1 cellular context compared by ENCODE assay signal in genomic region chr16:89505204-89506112, GRCh38.
TF ChIP-seq lines count a peak whose summit lies in the region.

No MANE protein-coding gene starts in this region.

TF ChIP-seq in HepG2, 621 proteins besides CTCF, POLR2A, EP300 and RAD21 (continued from another document and continues in another):
- TF ChIP-seq GRHL1 (CRISPR knock-in tag; conservative IDR thresholded peaks at IDR 0.05) (no peak), CREB3 (CRISPR knock-in tag; IDR thresholded peaks at IDR 0.05) (no peak), ZNF138 (CRISPR knock-in tag; IDR thresholded peaks at IDR 0.05; ENCODE audit: low read depth) (0 out of 2 replicates have a peak, but pooled peaks have one; percentile 56), HNRNPH1 (optimal IDR thresholded peaks at IDR 0.05; ENCODE audit: low read depth, low read length) (no peak), ZNF17 (CRISPR knock-in tag; IDR thresholded peaks at IDR 0.05) (peak; percentile 61; the same call in 1 of the 2 replicates), ZFP62 (CRISPR knock-in tag; IDR thresholded peaks at IDR 0.05) (no peak), ZNF879 (CRISPR knock-in tag; IDR thresholded peaks at IDR 0.05) (no peak), BRCA1 (CRISPR knock-in tag; IDR thresholded peaks at IDR 0.05) (no peak), ZKSCAN8 (CRISPR knock-in tag; IDR thresholded peaks at IDR 0.05; ENCODE audit: borderline replicate concordance) (peak; percentile 74), YY1 (IDR thresholded peaks at IDR 0.05; ENCODE audit: insufficient read depth, insufficient replicate concordance, low read depth, low read length) (peak; percentile 60), ZNF34 (CRISPR knock-in tag; IDR thresholded peaks at IDR 0.05; ENCODE audit: borderline replicate concordance) (0 out of 2 replicates have a peak, but pooled peaks have one; percentile 19), WIZ (CRISPR knock-in tag; IDR thresholded peaks at IDR 0.05) (no peak), PHF8 (CRISPR knock-in tag; IDR thresholded peaks at IDR 0.05) (peak; percentile 65), ZBTB25 (CRISPR knock-in tag; IDR thresholded peaks at IDR 0.05) (no peak; the same call in none of the 2 replicates), POLR2AphosphoS5 (IDR thresholded peaks at IDR 0.05; ENCODE audit: low read depth, low read length) (peak; percentile 97), KLF13 (CRISPR knock-in tag; IDR thresholded peaks at IDR 0.05) (no peak), TFE3 (CRISPR knock-in tag; IDR thresholded peaks at IDR 0.05) (peak; percentile 62; the same call in 1 of the 2 replicates), GATAD2A (CRISPR knock-in tag; IDR thresholded peaks at IDR 0.05) (peak; percentile 95), GFI1 (CRISPR knock-in tag; IDR thresholded peaks at IDR 0.05; ENCODE audit: borderline replicate concordance) (peak; percentile 12; the same call in 1 of the 2 replicates), DBP (CRISPR knock-in tag; IDR thresholded peaks at IDR 0.05; ENCODE audit: not compliant biosample characterization) (no peak), E2F1 (CRISPR knock-in tag; IDR thresholded peaks at IDR 0.05) (peak; percentile 27; the same call in 1 of the 2 replicates), ZNF883 (CRISPR knock-in tag; IDR thresholded peaks at IDR 0.05; ENCODE audit: not compliant biosample characterization) (peak; percentile 86), ZNF124 (CRISPR knock-in tag; IDR thresholded peaks at IDR 0.05) (peak; percentile 75), ZNF253 (CRISPR knock-in tag; IDR thresholded peaks at IDR 0.05; ENCODE audit: borderline replicate concordance) (no peak), GLI4 (CRISPR knock-in tag; IDR thresholded peaks at IDR 0.05; ENCODE audit: borderline replicate concordance) (peak; percentile 86; the same call in 1 of the 2 replicates), ZNF556 (CRISPR knock-in tag; IDR thresholded peaks at IDR 0.05; ENCODE audit: borderline replicate concordance) (peak; percentile 98), ZNF781 (CRISPR knock-in tag; IDR thresholded peaks at IDR 0.05; ENCODE audit: borderline replicate concordance, not compliant biosample characterization) (peak; percentile 90), ZNF274 (CRISPR knock-in tag; IDR thresholded peaks at IDR 0.05) (peak; percentile 89), ZNF773 (CRISPR knock-in tag; IDR thresholded peaks at IDR 0.05; ENCODE audit: borderline replicate concordance) (0 out of 2 replicates have a peak, but pooled peaks have one; percentile 40), ZKSCAN5 (CRISPR knock-in tag; IDR thresholded peaks at IDR 0.05) (no peak), PHB2 (IDR thresholded peaks at IDR 0.05; ENCODE audit: partially characterized antibody) (no peak), PRDM4 (CRISPR knock-in tag; IDR thresholded peaks at IDR 0.05; ENCODE audit: borderline replicate concordance) (peak; percentile 78; the same call in 1 of the 2 replicates), TIGD3 (CRISPR knock-in tag; IDR thresholded peaks at IDR 0.05; ENCODE audit: borderline replicate concordance) (no peak), ZNF704 (CRISPR knock-in tag; IDR thresholded peaks at IDR 0.05; ENCODE audit: borderline replicate concordance) (no peak; the same call in 1 of the 2 replicates), ATF6 (CRISPR knock-in tag; conservative IDR thresholded peaks at IDR 0.05) (0 out of 2 replicates have a peak, but pooled peaks have one; percentile 55), SAP130 (CRISPR knock-in tag; IDR thresholded peaks at IDR 0.05; ENCODE audit: low read depth) (peak; percentile 99), BCL6 (CRISPR knock-in tag; IDR thresholded peaks at IDR 0.05) (peak; percentile 80; the same call in 1 of the 2 replicates), ZNF543 (CRISPR knock-in tag; IDR thresholded peaks at IDR 0.05) (peak; percentile 90), HOXA7 (CRISPR knock-in tag; IDR thresholded peaks at IDR 0.05) (no peak), ZNF180 (CRISPR knock-in tag; IDR thresholded peaks at IDR 0.05; ENCODE audit: borderline replicate concordance, low read depth) (no peak), E2F5 (CRISPR knock-in tag; conservative IDR thresholded peaks at IDR 0.05) (no peak), CC2D1A (CRISPR knock-in tag; IDR thresholded peaks at IDR 0.05) (no peak), TAF1 (CRISPR knock-in tag; IDR thresholded peaks at IDR 0.05) (peak; percentile 91), CSRNP2 (CRISPR knock-in tag; conservative IDR thresholded peaks at IDR 0.05; ENCODE audit: low read depth) (no peak), ZNF224 (CRISPR knock-in tag; IDR thresholded peaks at IDR 0.05) (no peak)
